Comparison of ENCODE assay signal across 21 cellular contexts in genomic region chr1:212214377-212214776, GRCh38.
"Had no signal": no experiment of that assay in that cellular context is flagged by ENCODE, and none has a peak within 500 bp of the region (broad histone marks: within the 10 kb centered on the region; RNA-seq: fewer than 3 reads in every experiment).

No MANE protein-coding gene starts in this region.

- DNase-seq: activated CD4-positive, alpha-beta T cell treated with anti-CD3 and anti-CD28 coated beads for 48 hours; activated CD4-positive, alpha-beta T cell treated with anti-CD3 and anti-CD28 coated beads, Interleukin-2, amount 50 U/mL, for 48 hours; activated effector memory CD4-positive, alpha-beta T cell treated with Interleukin-2 at 50 U/mL for 16 hours; activated naive CD4-positive, alpha-beta T cell treated with Interleukin-2 at 50 U/mL for 16 hours; activated naive CD8-positive, alpha-beta T cell treated with anti-CD3 and anti-CD28 coated beads for 36 hours; adrenal gland; aorta; body of pancreas; effector memory CD4-positive, alpha-beta T cell; hippocampal formation; left cardiac atrium; right lobe of liver; stimulated activated naive CD4-positive, alpha-beta T cell; T-helper 9 cell had no signal

- H3K4me3 ChIP-seq: adrenal gland, body of pancreas, gastroesophageal sphincter, right lobe of liver, tibial nerve had no signal

- H3K27me3 ChIP-seq: adrenal gland, body of pancreas, gastroesophageal sphincter, neutrophil, right lobe of liver, tibial nerve had no signal

- H3K9me3 Mint-ChIP-seq: activated naive CD8-positive, alpha-beta T cell treated with anti-CD3 and anti-CD28 coated beads for 36 hours; natural killer cell treated with Interleukin-12 subunit alpha and Interleukin-12 subunit beta and Interleukin-15 and Interleukin-18, amount 100 ng/mL, for 72 hours had no signal

- ATAC-seq: activated CD4-positive, CD25-positive, alpha-beta regulatory T cell treated with anti-CD3 and anti-CD28 coated beads, Interleukin-2, amount 50 U/mL, for 24 hours; body of pancreas; gastroesophageal sphincter; left cardiac atrium; natural killer cell treated with Interleukin-12 subunit alpha and Interleukin-12 subunit beta and Interleukin-15 and Interleukin-18, amount 100 ng/mL, for 72 hours; right lobe of liver had no signal

- H3K27me3 Mint-ChIP-seq: activated naive CD8-positive, alpha-beta T cell treated with anti-CD3 and anti-CD28 coated beads for 36 hours had no signal

- H3K4me3 Mint-ChIP-seq: activated naive CD8-positive, alpha-beta T cell treated with anti-CD3 and anti-CD28 coated beads for 36 hours; natural killer cell treated with Interleukin-12 subunit alpha and Interleukin-12 subunit beta and Interleukin-15 and Interleukin-18, amount 100 ng/mL, for 72 hours had no signal

- H3K36me3 ChIP-seq: adrenal gland, gastroesophageal sphincter, neutrophil, right lobe of liver, tibial nerve had no signal

- H3K27ac Mint-ChIP-seq: activated naive CD8-positive, alpha-beta T cell treated with anti-CD3 and anti-CD28 coated beads for 36 hours; progenitor cell of endocrine pancreas had no signal

- H3K36me3 Mint-ChIP-seq: activated naive CD8-positive, alpha-beta T cell treated with anti-CD3 and anti-CD28 coated beads for 36 hours; natural killer cell treated with Interleukin-12 subunit alpha and Interleukin-12 subunit beta and Interleukin-15 and Interleukin-18, amount 100 ng/mL, for 72 hours had no signal

- H3K27ac ChIP-seq: adrenal gland, body of pancreas, neutrophil, right lobe of liver, VCaP had no signal

- H3K9me3 ChIP-seq: adrenal gland, body of pancreas, gastroesophageal sphincter, neutrophil, right lobe of liver, tibial nerve had no signal

- H3K4me1 ChIP-seq: adrenal gland, body of pancreas, gastroesophageal sphincter had no signal
